ENCODE assay signal across 18 cellular contexts in genomic region chr10:132615346-132616169, GRCh38.
DNase-seq lines count a peak whose midpoint lies in the region; ATAC-seq, FAIRE-seq and TF ChIP-seq lines count a peak whose summit lies in the region.
"Had no signal": no experiment of that assay in that cellular context is flagged by ENCODE, and none has a peak within 500 bp of the region (broad histone marks: within the 10 kb centered on the region; RNA-seq: fewer than 3 reads in every experiment).

No MANE protein-coding gene starts in this region.

- H3K27ac Mint-ChIP-seq in activated CD4-positive, alpha-beta T cell treated with anti-CD3 and anti-CD28 coated beads for 36 hours = no peak overlapping the region

- H3K9me3 Mint-ChIP-seq in activated CD4-positive, alpha-beta T cell treated with anti-CD3 and anti-CD28 coated beads for 36 hours (ENCODE audit: low read depth) = peaks cover 13% of the 10 kb centered on the region

- H3K27me3 Mint-ChIP-seq in activated CD4-positive, alpha-beta T cell treated with anti-CD3 and anti-CD28 coated beads for 36 hours = peaks cover 3% of the 10 kb centered on the region

- no peak overlapping the region for H3K4me2 ChIP-seq in osteoblast (ENCODE audit: insufficient read depth, low read length)
- H3K4me2 ChIP-seq: A549 had no signal

- H3K36me3 ChIP-seq in H7 (replicated peaks; ENCODE audit: control insufficient read depth, insufficient read depth, low read length) (no peaks in the 10 kb centered on the region), osteoblast (ENCODE audit: insufficient read depth, low read length) (no peaks in the 10 kb centered on the region)
- H3K36me3 ChIP-seq: SJCRH30 had no signal

- peaks cover 35% of the 10 kb centered on the region for H3K4me1 Mint-ChIP-seq in activated CD4-positive, alpha-beta T cell treated with anti-CD3 and anti-CD28 coated beads for 36 hours

- peaks cover 39% of the 10 kb centered on the region for H4K20me1 ChIP-seq in osteoblast (ENCODE audit: insufficient read depth, low read length)

- POLR2A ChIA-PET in activated CD4-positive, alpha-beta T cell treated with anti-CD3 and anti-CD28 coated beads for 36 hours (lab: Charles Lee) = no interaction called here

- no peak overlapping the region for H3K4me3 ChIP-seq in H7 (ENCODE audit: insufficient read depth, low read depth, low read length)
- H3K4me3 ChIP-seq in osteoblast (ENCODE audit: insufficient read depth, low read length) = no peak overlapping the region
- H3K4me3 ChIP-seq: A549, psoas muscle, SJCRH30, tibial nerve had no signal

- H3K36me3 Mint-ChIP-seq in activated CD4-positive, alpha-beta T cell treated with anti-CD3 and anti-CD28 coated beads for 36 hours (ENCODE audit: low read depth) = peaks cover 32% of the 10 kb centered on the region

- H3K4me3 Mint-ChIP-seq in activated CD4-positive, alpha-beta T cell treated with anti-CD3 and anti-CD28 coated beads for 36 hours = peak overlapping the region; percentile 44

- ATAC-seq in activated CD4-positive, alpha-beta T cell treated with anti-CD3 and anti-CD28 coated beads for 36 hours = no peak
- no peak for ATAC-seq in GM21786 (IDR thresholded peaks at IDR 0.05; ENCODE audit: unreplicated experiment)
- ATAC-seq: A549, PC-3 had no signal

- no peak for TF ChIP-seq CTCF in osteoblast (IDR thresholded peaks at IDR 0.05; ENCODE audit: extremely low read depth, low read depth, low read length)

- no peak overlapping the region for H2AFZ ChIP-seq in osteoblast (ENCODE audit: low read length)

- H3K27ac ChIP-seq in caudate nucleus (ENCODE audit: low read depth, low read length) (peak overlapping the region; percentile 26), osteoblast (ENCODE audit: low read depth, low read length) (no peak overlapping the region)
- H3K27ac ChIP-seq: A549, psoas muscle, SJCRH30, tibial nerve had no signal

- FAIRE-seq in frontal cortex (lab: Jason Lieb, UNC) = no peak
- FAIRE-seq: A549, colon, small intestine had no signal

- no peak for DNase-seq in activated CD4-positive, alpha-beta T cell treated with anti-CD3 and anti-CD28 coated beads for 36 hours
- DNase-seq in activated CD4-positive, alpha-beta T cell treated with anti-CD3 and anti-CD28 coated beads for 4 hours = no peak
- peak; percentile 48 for DNase-seq in H7
- DNase-seq in caudate nucleus (lab: John Stamatoyannopoulos, UW) = no peak
- peak; percentile 76 for DNase-seq in osteoblast (ENCODE audit: insufficient read length, low spot score, missing footprints)
- no peak for DNase-seq in HuH-7 (ENCODE audit: low spot score)
- DNase-seq in frontal cortex (ENCODE audit: low spot score in 2 of 2) = no peak
- DNase-seq: hippocampal formation, NCI-H1105 treated with DMSO at 0.1 percent for 48 hours, NCI-H748 treated with DMSO at 0.1 percent for 48 hours, PC-3, psoas muscle, SJCRH30, small intestine had no signal

- no peaks in the 10 kb centered on the region for H3K27me3 ChIP-seq in H7 (ENCODE audit: control insufficient read depth, insufficient read depth, low read length)
- no peaks in the 10 kb centered on the region for H3K27me3 ChIP-seq in osteoblast (ENCODE audit: insufficient read depth, low read length)
- H3K27me3 ChIP-seq: SJCRH30, tibial nerve had no signal

- peaks cover 4% of the 10 kb centered on the region for H3K79me2 ChIP-seq in osteoblast (ENCODE audit: insufficient read depth, low read length)

- CTCF ChIA-PET in activated CD4-positive, alpha-beta T cell treated with anti-CD3 and anti-CD28 coated beads for 36 hours (lab: Charles Lee) = no interaction called here

- no peaks in the 10 kb centered on the region for H3K9me3 ChIP-seq in osteoblast (ENCODE audit: low read depth, low read length)
- H3K9me3 ChIP-seq: A549, SJCRH30 had no signal

- intact Hi-C loops in activated CD4-positive, alpha-beta T cell treated with anti-CD3 and anti-CD28 coated beads for 36 hours (cut with DNase I, micrococcal nuclease) = loop anchor here (1.0 to 5.0 kb wide), 3 partner anchors 27 to 40 kb away; no protein-coding TSS in a partner anchor

- no peaks in the 10 kb centered on the region for H3K4me1 ChIP-seq in osteoblast (ENCODE audit: insufficient read depth, low read length)
- H3K4me1 ChIP-seq: A549, tibial nerve had no signal

Comparison
In these comparisons a context has a peak if more than half of its experiments do, and no peak if none do; other contexts are left out.
1. DNase-seq: peak in H7 (single experiment) and osteoblast (single experiment); none in activated CD4-positive, alpha-beta T cell treated with anti-CD3 and anti-CD28 coated beads for 36 hours (single experiment), activated CD4-positive, alpha-beta T cell treated with anti-CD3 and anti-CD28 coated beads for 4 hours (0 of 2), caudate nucleus (0 of 61), HuH-7 (single experiment) and frontal cortex (0 of 2).